Comparison of ENCODE assay signal across 1 cellular context in the genomic region with DNA sequence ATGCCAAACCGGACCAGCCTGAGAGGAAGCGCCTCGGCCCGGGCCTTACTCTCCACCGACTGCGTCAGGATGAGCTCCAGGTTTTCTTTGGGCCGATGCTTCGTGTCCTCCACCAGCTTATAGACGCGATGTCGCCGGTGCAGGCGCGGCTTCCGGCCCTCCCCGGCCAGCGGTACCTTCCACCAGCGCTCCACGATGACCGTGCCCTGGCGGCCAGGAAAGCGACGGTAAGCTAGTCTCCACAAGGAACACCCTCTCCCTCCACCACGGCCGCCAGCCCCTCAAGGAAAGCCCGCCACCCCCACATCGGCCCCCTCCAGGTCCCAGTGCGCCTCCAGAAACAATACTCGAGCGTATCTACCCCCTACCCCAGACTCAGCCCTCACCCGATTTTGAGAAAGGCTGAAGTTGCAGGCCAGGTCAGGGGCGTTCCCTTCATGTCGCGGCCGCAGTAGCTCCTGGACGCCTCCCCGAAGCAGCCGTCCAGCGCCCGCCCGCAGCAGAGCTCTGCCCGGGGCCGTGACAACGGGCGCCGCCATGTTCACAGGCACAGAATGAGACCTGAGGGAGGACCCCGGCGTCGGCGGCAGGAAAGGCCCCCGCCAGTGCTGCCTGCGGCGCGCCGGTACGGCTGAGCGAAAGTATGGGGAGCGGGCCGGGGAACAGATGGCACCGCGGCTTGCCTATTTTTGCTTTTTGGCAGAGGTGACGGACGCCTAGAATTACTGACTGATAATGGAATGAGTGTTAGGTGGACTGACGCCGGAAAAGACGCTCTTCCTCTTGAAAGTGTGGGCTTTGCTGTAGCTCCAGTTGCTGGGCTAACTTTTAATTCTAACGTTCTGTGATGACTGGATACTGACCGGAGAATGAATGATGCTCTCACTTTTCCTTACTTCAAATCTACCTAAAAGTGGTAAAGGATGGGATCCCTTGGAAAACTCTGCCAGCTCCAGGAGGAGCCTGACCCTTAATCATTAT.
TF ChIP-seq lines count a peak whose summit lies in the region.

A gene (minus strand): TSS at position 556 of the 981 bp plus-strand sequence. CDS start 17 bp downstream, at position 539.

TF ChIP-seq in HepG2, 621 proteins besides CTCF, POLR2A, EP300 and RAD21 (continued from another document and continues in another):
- TF ChIP-seq, protein P1, sequence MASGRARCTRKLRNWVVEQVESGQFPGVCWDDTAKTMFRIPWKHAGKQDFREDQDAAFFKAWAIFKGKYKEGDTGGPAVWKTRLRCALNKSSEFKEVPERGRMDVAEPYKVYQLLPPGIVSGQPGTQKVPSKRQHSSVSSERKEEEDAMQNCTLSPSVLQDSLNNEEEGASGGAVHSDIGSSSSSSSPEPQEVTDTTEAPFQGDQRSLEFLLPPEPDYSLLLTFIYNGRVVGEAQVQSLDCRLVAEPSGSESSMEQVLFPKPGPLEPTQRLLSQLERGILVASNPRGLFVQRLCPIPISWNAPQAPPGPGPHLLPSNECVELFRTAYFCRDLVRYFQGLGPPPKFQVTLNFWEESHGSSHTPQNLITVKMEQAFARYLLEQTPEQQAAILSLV (CRISPR knock-in tag; IDR thresholded peaks at IDR 0.05; ENCODE audit: borderline replicate concordance) = peak; percentile 88
- TF ChIP-seq, protein P2, sequence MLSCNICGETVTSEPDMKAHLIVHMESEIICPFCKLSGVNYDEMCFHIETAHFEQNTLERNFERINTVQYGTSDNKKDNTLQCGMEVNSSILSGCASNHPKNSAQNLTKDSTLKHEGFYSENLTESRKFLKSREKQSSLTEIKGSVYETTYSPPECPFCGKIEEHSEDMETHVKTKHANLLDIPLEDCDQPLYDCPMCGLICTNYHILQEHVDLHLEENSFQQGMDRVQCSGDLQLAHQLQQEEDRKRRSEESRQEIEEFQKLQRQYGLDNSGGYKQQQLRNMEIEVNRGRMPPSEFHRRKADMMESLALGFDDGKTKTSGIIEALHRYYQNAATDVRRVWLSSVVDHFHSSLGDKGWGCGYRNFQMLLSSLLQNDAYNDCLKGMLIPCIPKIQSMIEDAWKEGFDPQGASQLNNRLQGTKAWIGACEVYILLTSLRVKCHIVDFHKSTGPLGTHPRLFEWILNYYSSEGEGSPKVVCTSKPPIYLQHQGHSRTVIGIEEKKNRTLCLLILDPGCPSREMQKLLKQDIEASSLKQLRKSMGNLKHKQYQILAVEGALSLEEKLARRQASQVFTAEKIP (CRISPR knock-in tag; IDR thresholded peaks at IDR 0.05; ENCODE audit: borderline replicate concordance) = no peak
- peak; percentile 71; the same call in 1 of the 2 replicates for TF ChIP-seq KLF6 (CRISPR knock-in tag; IDR thresholded peaks at IDR 0.05)
- TF ChIP-seq NRL (CRISPR knock-in tag; IDR thresholded peaks at IDR 0.05; ENCODE audit: borderline replicate concordance) = peak; percentile 27; the same call in 1 of the 2 replicates
- no peak for TF ChIP-seq JUNB (CRISPR knock-in tag; IDR thresholded peaks at IDR 0.05; ENCODE audit: borderline replicate concordance)
- TF ChIP-seq FOXA3 (CRISPR knock-in tag; IDR thresholded peaks at IDR 0.05) = peak; percentile 40; the same call in 1 of the 2 replicates
- peak; percentile 79 for TF ChIP-seq EEA1 (CRISPR knock-in tag; IDR thresholded peaks at IDR 0.05; ENCODE audit: borderline replicate concordance)
- peak; percentile 46; the same call in 1 of the 2 replicates for TF ChIP-seq FOXJ3 (CRISPR knock-in tag; IDR thresholded peaks at IDR 0.05; ENCODE audit: borderline replicate concordance)
- TF ChIP-seq ZNF577 (CRISPR knock-in tag; IDR thresholded peaks at IDR 0.05; ENCODE audit: borderline replicate concordance, low read depth) = no peak
- TF ChIP-seq, protein P3, sequence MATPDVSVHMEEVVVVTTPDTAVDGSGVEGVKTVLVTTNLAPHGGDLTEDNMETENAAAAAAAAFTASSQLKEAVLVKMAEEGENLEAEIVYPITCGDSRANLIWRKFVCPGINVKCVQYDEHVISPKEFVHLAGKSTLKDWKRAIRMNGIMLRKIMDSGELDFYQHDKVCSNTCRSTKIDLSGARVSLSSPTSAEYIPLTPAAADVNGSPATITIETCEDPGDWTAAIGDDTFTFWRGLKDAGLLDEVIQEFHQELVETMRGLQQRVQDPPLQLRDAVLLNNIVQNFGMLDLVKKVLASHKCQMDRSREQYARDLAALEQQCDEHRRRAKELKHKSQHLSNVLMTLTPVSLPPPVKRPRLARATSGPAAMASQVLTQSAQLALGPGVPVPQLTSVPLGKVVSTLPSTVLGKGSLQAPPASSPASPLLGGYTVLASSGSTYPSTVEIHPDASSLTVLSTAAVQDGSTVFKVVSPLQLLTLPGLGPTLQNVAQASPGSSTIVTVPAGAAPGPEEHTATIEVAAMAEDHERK (CRISPR knock-in tag; IDR thresholded peaks at IDR 0.05; ENCODE audit: low read depth) = no peak
- TF ChIP-seq SATB2 (CRISPR knock-in tag; IDR thresholded peaks at IDR 0.05) = 0 out of 2 replicates have a peak, but pooled peaks have one; percentile 67
- TF ChIP-seq, protein P4, sequence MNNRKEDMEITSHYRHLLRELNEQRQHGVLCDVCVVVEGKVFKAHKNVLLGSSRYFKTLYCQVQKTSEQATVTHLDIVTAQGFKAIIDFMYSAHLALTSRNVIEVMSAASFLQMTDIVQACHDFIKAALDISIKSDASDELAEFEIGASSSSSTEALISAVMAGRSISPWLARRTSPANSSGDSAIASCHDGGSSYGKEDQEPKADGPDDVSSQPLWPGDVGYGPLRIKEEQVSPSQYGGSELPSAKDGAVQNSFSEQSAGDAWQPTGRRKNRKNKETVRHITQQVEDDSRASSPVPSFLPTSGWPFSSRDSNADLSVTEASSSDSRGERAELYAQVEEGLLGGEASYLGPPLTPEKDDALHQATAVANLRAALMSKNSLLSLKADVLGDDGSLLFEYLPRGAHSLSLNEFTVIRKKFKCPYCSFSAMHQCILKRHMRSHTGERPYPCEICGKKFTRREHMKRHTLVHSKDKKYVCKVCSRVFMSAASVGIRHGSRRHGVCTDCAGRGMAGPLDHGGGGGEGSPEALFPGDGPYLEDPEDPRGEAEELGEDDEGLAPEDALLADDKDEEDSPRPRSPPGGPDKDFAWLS (CRISPR knock-in tag; IDR thresholded peaks at IDR 0.05; ENCODE audit: borderline replicate concordance) = no peak
- no peak for TF ChIP-seq HOXA9 (CRISPR knock-in tag; IDR thresholded peaks at IDR 0.05; ENCODE audit: borderline replicate concordance)
- peak; percentile 66; the same call in 1 of the 2 replicates for TF ChIP-seq SMAD3 (CRISPR knock-in tag; IDR thresholded peaks at IDR 0.05)
- TF ChIP-seq RXRA (CRISPR knock-in tag; IDR thresholded peaks at IDR 0.05) = peak; percentile 49
- TF ChIP-seq, protein P5, sequence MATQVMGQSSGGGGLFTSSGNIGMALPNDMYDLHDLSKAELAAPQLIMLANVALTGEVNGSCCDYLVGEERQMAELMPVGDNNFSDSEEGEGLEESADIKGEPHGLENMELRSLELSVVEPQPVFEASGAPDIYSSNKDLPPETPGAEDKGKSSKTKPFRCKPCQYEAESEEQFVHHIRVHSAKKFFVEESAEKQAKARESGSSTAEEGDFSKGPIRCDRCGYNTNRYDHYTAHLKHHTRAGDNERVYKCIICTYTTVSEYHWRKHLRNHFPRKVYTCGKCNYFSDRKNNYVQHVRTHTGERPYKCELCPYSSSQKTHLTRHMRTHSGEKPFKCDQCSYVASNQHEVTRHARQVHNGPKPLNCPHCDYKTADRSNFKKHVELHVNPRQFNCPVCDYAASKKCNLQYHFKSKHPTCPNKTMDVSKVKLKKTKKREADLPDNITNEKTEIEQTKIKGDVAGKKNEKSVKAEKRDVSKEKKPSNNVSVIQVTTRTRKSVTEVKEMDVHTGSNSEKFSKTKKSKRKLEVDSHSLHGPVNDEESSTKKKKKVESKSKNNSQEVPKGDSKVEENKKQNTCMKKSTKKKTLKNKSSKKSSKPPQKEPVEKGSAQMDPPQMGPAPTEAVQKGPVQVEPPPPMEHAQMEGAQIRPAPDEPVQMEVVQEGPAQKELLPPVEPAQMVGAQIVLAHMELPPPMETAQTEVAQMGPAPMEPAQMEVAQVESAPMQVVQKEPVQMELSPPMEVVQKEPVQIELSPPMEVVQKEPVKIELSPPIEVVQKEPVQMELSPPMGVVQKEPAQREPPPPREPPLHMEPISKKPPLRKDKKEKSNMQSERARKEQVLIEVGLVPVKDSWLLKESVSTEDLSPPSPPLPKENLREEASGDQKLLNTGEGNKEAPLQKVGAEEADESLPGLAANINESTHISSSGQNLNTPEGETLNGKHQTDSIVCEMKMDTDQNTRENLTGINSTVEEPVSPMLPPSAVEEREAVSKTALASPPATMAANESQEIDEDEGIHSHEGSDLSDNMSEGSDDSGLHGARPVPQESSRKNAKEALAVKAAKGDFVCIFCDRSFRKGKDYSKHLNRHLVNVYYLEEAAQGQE (IDR thresholded peaks at IDR 0.05; ENCODE audit: borderline replicate concordance in 1 of 2, low read depth in 1 of 2, low read length in 2 of 2) = peak in 1 of 2 experiments; percentile 32; a peak in 1 of 4 replicates
- TF ChIP-seq, protein P6, sequence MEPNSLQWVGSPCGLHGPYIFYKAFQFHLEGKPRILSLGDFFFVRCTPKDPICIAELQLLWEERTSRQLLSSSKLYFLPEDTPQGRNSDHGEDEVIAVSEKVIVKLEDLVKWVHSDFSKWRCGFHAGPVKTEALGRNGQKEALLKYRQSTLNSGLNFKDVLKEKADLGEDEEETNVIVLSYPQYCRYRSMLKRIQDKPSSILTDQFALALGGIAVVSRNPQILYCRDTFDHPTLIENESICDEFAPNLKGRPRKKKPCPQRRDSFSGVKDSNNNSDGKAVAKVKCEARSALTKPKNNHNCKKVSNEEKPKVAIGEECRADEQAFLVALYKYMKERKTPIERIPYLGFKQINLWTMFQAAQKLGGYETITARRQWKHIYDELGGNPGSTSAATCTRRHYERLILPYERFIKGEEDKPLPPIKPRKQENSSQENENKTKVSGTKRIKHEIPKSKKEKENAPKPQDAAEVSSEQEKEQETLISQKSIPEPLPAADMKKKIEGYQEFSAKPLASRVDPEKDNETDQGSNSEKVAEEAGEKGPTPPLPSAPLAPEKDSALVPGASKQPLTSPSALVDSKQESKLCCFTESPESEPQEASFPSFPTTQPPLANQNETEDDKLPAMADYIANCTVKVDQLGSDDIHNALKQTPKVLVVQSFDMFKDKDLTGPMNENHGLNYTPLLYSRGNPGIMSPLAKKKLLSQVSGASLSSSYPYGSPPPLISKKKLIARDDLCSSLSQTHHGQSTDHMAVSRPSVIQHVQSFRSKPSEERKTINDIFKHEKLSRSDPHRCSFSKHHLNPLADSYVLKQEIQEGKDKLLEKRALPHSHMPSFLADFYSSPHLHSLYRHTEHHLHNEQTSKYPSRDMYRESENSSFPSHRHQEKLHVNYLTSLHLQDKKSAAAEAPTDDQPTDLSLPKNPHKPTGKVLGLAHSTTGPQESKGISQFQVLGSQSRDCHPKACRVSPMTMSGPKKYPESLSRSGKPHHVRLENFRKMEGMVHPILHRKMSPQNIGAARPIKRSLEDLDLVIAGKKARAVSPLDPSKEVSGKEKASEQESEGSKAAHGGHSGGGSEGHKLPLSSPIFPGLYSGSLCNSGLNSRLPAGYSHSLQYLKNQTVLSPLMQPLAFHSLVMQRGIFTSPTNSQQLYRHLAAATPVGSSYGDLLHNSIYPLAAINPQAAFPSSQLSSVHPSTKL (CRISPR knock-in tag; IDR thresholded peaks at IDR 0.05) = peak; percentile 41; the same call in 1 of the 2 replicates
- TF ChIP-seq CEBPG (CRISPR knock-in tag; IDR thresholded peaks at IDR 0.05) = no peak
- TF ChIP-seq ZFP36 (IDR thresholded peaks at IDR 0.05; ENCODE audit: borderline replicate concordance, low read depth, low read length, partially characterized antibody) = no peak
- TF ChIP-seq ZNF777 (CRISPR knock-in tag; IDR thresholded peaks at IDR 0.05) = peak; percentile 75
- TF ChIP-seq XRCC5 (optimal IDR thresholded peaks at IDR 0.05; ENCODE audit: low read length) = peak; percentile 69
- TF ChIP-seq, protein P7, sequence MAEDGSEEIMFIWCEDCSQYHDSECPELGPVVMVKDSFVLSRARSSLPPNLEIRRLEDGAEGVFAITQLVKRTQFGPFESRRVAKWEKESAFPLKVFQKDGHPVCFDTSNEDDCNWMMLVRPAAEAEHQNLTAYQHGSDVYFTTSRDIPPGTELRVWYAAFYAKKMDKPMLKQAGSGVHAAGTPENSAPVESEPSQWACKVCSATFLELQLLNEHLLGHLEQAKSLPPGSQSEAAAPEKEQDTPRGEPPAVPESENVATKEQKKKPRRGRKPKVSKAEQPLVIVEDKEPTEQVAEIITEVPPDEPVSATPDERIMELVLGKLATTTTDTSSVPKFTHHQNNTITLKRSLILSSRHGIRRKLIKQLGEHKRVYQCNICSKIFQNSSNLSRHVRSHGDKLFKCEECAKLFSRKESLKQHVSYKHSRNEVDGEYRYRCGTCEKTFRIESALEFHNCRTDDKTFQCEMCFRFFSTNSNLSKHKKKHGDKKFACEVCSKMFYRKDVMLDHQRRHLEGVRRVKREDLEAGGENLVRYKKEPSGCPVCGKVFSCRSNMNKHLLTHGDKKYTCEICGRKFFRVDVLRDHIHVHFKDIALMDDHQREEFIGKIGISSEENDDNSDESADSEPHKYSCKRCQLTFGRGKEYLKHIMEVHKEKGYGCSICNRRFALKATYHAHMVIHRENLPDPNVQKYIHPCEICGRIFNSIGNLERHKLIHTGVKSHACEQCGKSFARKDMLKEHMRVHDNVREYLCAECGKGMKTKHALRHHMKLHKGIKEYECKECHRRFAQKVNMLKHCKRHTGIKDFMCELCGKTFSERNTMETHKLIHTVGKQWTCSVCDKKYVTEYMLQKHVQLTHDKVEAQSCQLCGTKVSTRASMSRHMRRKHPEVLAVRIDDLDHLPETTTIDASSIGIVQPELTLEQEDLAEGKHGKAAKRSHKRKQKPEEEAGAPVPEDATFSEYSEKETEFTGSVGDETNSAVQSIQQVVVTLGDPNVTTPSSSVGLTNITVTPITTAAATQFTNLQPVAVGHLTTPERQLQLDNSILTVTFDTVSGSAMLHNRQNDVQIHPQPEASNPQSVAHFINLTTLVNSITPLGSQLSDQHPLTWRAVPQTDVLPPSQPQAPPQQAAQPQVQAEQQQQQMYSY (CRISPR knock-in tag; IDR thresholded peaks at IDR 0.05) = peak; percentile 65; the same call in 1 of the 2 replicates
- TF ChIP-seq REXO4 (CRISPR knock-in tag; IDR thresholded peaks at IDR 0.05; ENCODE audit: borderline replicate concordance) = no peak
- TF ChIP-seq, protein P8, sequence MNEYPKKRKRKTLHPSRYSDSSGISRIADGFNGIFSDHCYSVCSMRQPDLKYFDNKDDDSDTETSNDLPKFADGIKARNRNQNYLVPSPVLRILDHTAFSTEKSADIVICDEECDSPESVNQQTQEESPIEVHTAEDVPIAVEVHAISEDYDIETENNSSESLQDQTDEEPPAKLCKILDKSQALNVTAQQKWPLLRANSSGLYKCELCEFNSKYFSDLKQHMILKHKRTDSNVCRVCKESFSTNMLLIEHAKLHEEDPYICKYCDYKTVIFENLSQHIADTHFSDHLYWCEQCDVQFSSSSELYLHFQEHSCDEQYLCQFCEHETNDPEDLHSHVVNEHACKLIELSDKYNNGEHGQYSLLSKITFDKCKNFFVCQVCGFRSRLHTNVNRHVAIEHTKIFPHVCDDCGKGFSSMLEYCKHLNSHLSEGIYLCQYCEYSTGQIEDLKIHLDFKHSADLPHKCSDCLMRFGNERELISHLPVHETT (CRISPR knock-in tag; conservative IDR thresholded peaks at IDR 0.05) = no peak; the same call in 1 of the 2 replicates
- TF ChIP-seq TAF15 (IDR thresholded peaks at IDR 0.05; ENCODE audit: low read depth, low read length, poor library complexity, severe bottlenecking) = no peak
- TF ChIP-seq, protein P9, sequence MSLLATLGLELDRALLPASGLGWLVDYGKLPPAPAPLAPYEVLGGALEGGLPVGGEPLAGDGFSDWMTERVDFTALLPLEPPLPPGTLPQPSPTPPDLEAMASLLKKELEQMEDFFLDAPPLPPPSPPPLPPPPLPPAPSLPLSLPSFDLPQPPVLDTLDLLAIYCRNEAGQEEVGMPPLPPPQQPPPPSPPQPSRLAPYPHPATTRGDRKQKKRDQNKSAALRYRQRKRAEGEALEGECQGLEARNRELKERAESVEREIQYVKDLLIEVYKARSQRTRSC (CRISPR knock-in tag; IDR thresholded peaks at IDR 0.05; ENCODE audit: low read depth) = no peak
- no peak for TF ChIP-seq NONO (IDR thresholded peaks at IDR 0.05)
- peak; percentile 78 for TF ChIP-seq NONO (CRISPR knock-in tag; conservative IDR thresholded peaks at IDR 0.05)
- TF ChIP-seq ZNF121 (CRISPR knock-in tag; IDR thresholded peaks at IDR 0.05) = no peak
